Comparison of ENCODE assay signal across 8 cellular contexts in the genomic region with DNA sequence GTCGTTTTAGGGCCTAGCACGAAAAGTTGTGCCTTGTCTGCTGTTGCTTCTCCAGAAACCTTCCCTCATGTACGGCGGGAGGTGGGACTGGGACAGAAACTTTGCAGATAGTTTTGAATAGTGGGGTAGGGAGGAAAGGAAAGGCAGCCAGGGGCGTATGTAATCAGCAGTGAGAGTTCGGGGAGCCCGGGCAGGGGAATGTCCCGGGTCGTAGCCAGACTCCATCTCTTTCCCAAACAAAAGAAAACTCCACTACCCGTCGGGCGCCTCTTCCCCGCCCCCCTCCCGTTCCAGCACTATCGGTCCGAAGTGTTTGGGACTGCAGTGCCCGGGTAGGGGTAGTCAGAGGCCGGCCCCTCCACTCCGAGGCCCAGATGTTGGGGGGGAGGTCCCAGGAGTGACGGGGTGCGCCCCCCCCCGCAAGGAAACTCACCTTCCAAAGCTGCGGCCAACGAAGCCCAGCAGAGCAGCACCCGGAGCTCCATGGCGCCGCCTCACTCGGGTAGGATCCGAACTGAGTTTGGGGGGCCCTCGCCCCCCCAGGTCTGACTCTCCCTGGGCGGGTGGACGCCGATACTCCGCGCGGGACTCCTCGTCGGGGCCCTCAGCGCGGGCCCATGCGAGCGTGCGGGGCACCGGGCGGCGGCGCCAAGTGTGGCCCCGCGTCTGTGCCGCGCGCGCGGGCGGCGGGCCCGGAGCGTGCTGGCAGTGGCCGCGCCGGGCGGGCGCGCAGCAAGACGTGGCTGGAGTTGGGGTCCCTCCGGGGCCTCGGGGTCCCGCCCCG. TPM values are rescaled to one million over a fixed set of nuclear protein-coding genes. Genes with fewer than 3 reads are reported as not detected.
DNase-seq lines count a peak whose midpoint lies in the region; ATAC-seq and TF ChIP-seq lines count a peak whose summit lies in the region.

No MANE protein-coding gene starts in this region.

- WGBS in lower leg skin, 2 donors = 1 to 2% methylated on average over 20 to 22 of the region's 69 CpGs
- 0 to 3% methylated on average over 1 to 31 of the region's 69 CpGs for WGBS in transverse colon (ENCODE audit: low coverage in 1 of 2), 2 donors

- H3K27me3 Mint-ChIP-seq in activated naive CD4-positive, alpha-beta T cell treated with anti-CD3 and anti-CD28 coated beads for 36 hours (ENCODE audit: low read depth) = peaks cover 31% of the 10 kb centered on the region
- H3K27me3 Mint-ChIP-seq in MCF 10A (ENCODE audit: insufficient read depth, unreplicated experiment) = no peaks in the 10 kb centered on the region

- TF ChIP-seq EP300 in transverse colon (IDR thresholded peaks at IDR 0.05; ENCODE audit: low read depth) = no peak

- TF ChIP-seq POLR2A in lower leg skin (IDR thresholded peaks at IDR 0.05) (no peak), transverse colon (IDR thresholded peaks at IDR 0.05) (no peak)

- intact Hi-C loops in activated naive CD4-positive, alpha-beta T cell treated with anti-CD3 and anti-CD28 coated beads for 36 hours (cut with micrococcal nuclease) = no loop called here
- intact Hi-C loops in MCF 10A (cut with micrococcal nuclease) (loop anchor here (1.0 kb wide), 3 partner anchors 26 to 121 kb away; partner anchors contain the start of gene SLC12A9), lower leg skin (cut with DNase I; ENCODE audit: low total_unique reads) (no loop called here), transverse colon (cut with DNase I; ENCODE audit: low total_unique reads) (loop anchor here (1.0 kb wide), 1 partner anchor 32 kb away; no protein-coding TSS in a partner anchor)

- H3K4me1 Mint-ChIP-seq in activated naive CD4-positive, alpha-beta T cell treated with anti-CD3 and anti-CD28 coated beads for 36 hours (ENCODE audit: low read depth) = peaks cover 14% of the 10 kb centered on the region
- peaks cover 21% of the 10 kb centered on the region for H3K4me1 Mint-ChIP-seq in MCF 10A (ENCODE audit: insufficient read depth, unreplicated experiment)

- TF ChIP-seq CTCF in MCF 10A (IDR thresholded peaks at IDR 0.05; ENCODE audit: unreplicated experiment) (no peak), lower leg skin (IDR thresholded peaks at IDR 0.05) (no peak), transverse colon (IDR thresholded peaks at IDR 0.05) (no peak)

- H3K9me3 Mint-ChIP-seq in activated naive CD4-positive, alpha-beta T cell treated with anti-CD3 and anti-CD28 coated beads for 36 hours = no peaks in the 10 kb centered on the region
- no peaks in the 10 kb centered on the region for H3K9me3 Mint-ChIP-seq in MCF 10A (ENCODE audit: unreplicated experiment)

- H3K27me3 ChIP-seq in transverse colon = peaks cover 14% of the 10 kb centered on the region

- POLR2A ChIA-PET in MCF 10A (lab: Yijun Ruan, JAX) = interaction anchor here (0.6 to 2.9 kb wide), 18 partner anchors 9 to 1174 kb away, joined by 3 to 23 read pairs (median 5); partner anchors contain the start of genes EPO, FBXO24, POP7 and SLC12A9

- peak overlapping the region; percentile 81 to 94 (median 90) for H3K27ac ChIP-seq in transverse colon

- CTCF ChIA-PET in activated naive CD4-positive, alpha-beta T cell treated with anti-CD3 and anti-CD28 coated beads for 36 hours (lab: Charles Lee) = interaction anchor here (0.6 to 1.5 kb wide), 2 partner anchors 24 to 389 kb away, joined by 5 to 8 read pairs; no protein-coding TSS in a partner anchor
- CTCF ChIA-PET in MCF 10A (lab: Yijun Ruan, JAX) = interaction anchor here (0.6 to 3.9 kb wide), 12 partner anchors 11 to 387 kb away, joined by 3 to 26 read pairs (median 4); partner anchors contain the start of genes POP7 and SLC12A9

- no peaks in the 10 kb centered on the region for H3K36me3 Mint-ChIP-seq in activated naive CD4-positive, alpha-beta T cell treated with anti-CD3 and anti-CD28 coated beads for 36 hours (ENCODE audit: low read depth)
- H3K36me3 Mint-ChIP-seq in MCF 10A (ENCODE audit: insufficient read depth, unreplicated experiment) = peaks cover 27% of the 10 kb centered on the region

- no TSS peak for BruUV-seq in MCF 10A (replicated peaks; lab: Mats Ljungman, UMichigan)

- peaks cover 0 to 41% (median 36%) of the 10 kb centered on the region in 4 donors for H3K4me1 ChIP-seq in transverse colon

- peaks cover 0 to 15% (median under 1%) of the 10 kb centered on the region in 4 donors for H3K36me3 ChIP-seq in transverse colon

- peak overlapping the region; percentile 54 for H3K4me3 Mint-ChIP-seq in activated naive CD4-positive, alpha-beta T cell treated with anti-CD3 and anti-CD28 coated beads for 36 hours
- peak overlapping the region; percentile 96 for H3K4me3 Mint-ChIP-seq in MCF 10A (ENCODE audit: unreplicated experiment)

- DNase-seq in activated naive CD4-positive, alpha-beta T cell treated with anti-CD3 and anti-CD28 coated beads for 36 hours = no peak
- DNase-seq in activated naive CD4-positive, alpha-beta T cell (lab: John Stamatoyannopoulos, UW) = no peak
- DNase-seq in MCF 10A (ENCODE audit: unreplicated experiment) (peak; percentile 22), lower leg skin (ENCODE audit: low spot score in 2 of 2) (no peak), transverse colon (no peak), AG08395 (ENCODE audit: low spot score) (no peak)
- DNase-seq in stimulated activated CD4-positive, alpha-beta T cell treated with anti-CD3 and anti-CD28 coated beads, Interleukin-12 subunit alpha, Interleukin-12 subunit beta, amount 100 ng/mL, for 4 hours = no peak

- no peaks in the 10 kb centered on the region for H3K9me3 ChIP-seq in transverse colon

- H3K27ac Mint-ChIP-seq in activated naive CD4-positive, alpha-beta T cell treated with anti-CD3 and anti-CD28 coated beads for 36 hours = no peak overlapping the region
- H3K27ac Mint-ChIP-seq in MCF 10A (ENCODE audit: low read depth, unreplicated experiment) = peak overlapping the region; percentile 86

- ATAC-seq in GM18868 (IDR thresholded peaks at IDR 0.05; ENCODE audit: unreplicated experiment) = no peak

- in situ Hi-C loops in transverse colon (cut with MboI; ENCODE audit: low pct_ligation_motif_present in 1 of 4, low pct_unique_long_range_greater_than_20kb in 1 of 4, low sequenced_read_pairs in 3 of 4) = no loop called here

- peak overlapping the region; percentile 59 for H3K4me3 ChIP-seq in lower leg skin (ENCODE audit: low read depth, poor library complexity, severe bottlenecking)
- H3K4me3 ChIP-seq in transverse colon = peak overlapping the region; percentile 62 to 85 (median 79)

RNA-seq across cellular contexts. Expression of gene EPHB4, which starts 0.6 kb away (rescaled TPM):
- 1 to 10 TPM; 5.9 to 6.0 TPM for total RNA-seq in activated naive CD4-positive, alpha-beta T cell treated with anti-CD3 and anti-CD28 coated beads for 36 hours
- 48.8 and 51.3 TPM in 2 replicates for total RNA-seq in MCF 10A (2022)
- 10 to 100 TPM; 51.1 to 72.2 (median 60.9) TPM for total RNA-seq in lower leg skin
- 10 to 100 TPM; 23.2 to 95.5 (median 43.5) TPM for total RNA-seq in transverse colon

RNA-seq across cellular contexts. Expression of gene SLC12A9, which starts 25.8 kb away (rescaled TPM):
- 10 to 100 TPM; 10.1 to 10.5 TPM for total RNA-seq in activated naive CD4-positive, alpha-beta T cell treated with anti-CD3 and anti-CD28 coated beads for 36 hours
- 19.2 and 21.0 TPM in 2 replicates for total RNA-seq in MCF 10A (2022)
- 10 to 100 TPM; 14.0 to 32.9 (median 21.8) TPM for total RNA-seq in lower leg skin
- total RNA-seq in transverse colon = 10 to 100 TPM; 21.0 to 46.2 (median 23.1) TPM

RNA-seq across cellular contexts. Expression of gene TRIP6, which starts 40.4 kb away (rescaled TPM):
- total RNA-seq in activated naive CD4-positive, alpha-beta T cell treated with anti-CD3 and anti-CD28 coated beads for 36 hours = 10 to 100 TPM; 19.8 to 21.0 TPM
- total RNA-seq in MCF 10A (2022) (106 and 132 TPM in 2 replicates), lower leg skin (10 to 100 TPM; 71.8 to 88.7 (median 81.0) TPM), transverse colon (10 to 100 TPM; 10.9 to 24.3 (median 21.2) TPM)

RNA-seq across cellular contexts. Expression of gene SRRT, which starts 48.2 kb away (rescaled TPM):
- 100 to 1,000 TPM; 166 to 169 TPM for total RNA-seq in activated naive CD4-positive, alpha-beta T cell treated with anti-CD3 and anti-CD28 coated beads for 36 hours
- total RNA-seq in MCF 10A (2022) (111 and 142 TPM in 2 replicates), lower leg skin (100 to 1,000 TPM in 2 of 4 donors, 10 to 100 TPM in 2; 73.3 to 129 (median 107) TPM), transverse colon (100 to 1,000 TPM in 2 of 4 donors, 10 to 100 TPM in 2; 64.6 to 217 (median 103) TPM)

Comparison
In these comparisons a context has a peak if more than half of its experiments do, and no peak if none do; other contexts are left out.
1. intact Hi-C loops: an anchor here in MCF 10A (1.0 kb wide) and transverse colon (1.0 kb wide); none called in activated naive CD4-positive, alpha-beta T cell treated with anti-CD3 and anti-CD28 coated beads for 36 hours and lower leg skin.